In the genomic region with DNA sequence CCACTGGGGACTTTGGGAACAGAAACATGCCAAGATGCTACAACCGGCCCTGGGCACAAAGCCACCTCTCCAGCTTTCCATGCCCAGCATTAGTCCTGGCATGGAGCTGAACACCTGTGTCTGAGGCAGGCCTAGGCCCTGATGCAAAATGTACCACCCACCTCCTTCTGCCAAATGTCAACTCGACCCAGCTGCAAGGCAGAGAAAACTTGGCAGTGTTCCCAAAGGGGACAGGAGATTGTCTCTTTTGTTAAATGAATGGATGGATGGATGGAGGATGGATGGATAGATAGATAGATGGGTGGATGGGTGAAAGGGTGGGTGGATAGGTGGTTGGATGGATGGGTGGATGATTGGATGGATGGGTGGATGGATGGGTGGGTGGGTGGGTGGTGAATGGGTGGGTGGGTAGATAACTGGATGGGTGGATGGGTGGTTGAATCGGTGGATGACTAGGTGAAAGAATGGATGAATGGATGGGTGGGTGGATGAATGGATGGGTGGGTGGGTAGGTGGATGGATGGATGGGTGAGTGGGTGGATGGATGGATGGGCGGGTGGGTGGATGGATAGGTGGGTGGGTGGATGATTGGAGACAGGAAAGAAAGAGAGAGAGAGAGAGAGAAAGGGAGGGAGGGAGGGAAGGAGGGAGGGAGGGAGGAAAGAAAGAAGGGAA, we compare ENCODE assay signal across 13 cellular contexts.
DNase-seq lines count a peak whose midpoint lies in the region; ATAC-seq lines count a peak whose summit lies in the region.
"Had no signal": no experiment of that assay in that cellular context is flagged by ENCODE, and none has a peak within 500 bp of the region (broad histone marks: within the 10 kb centered on the region; RNA-seq: fewer than 3 reads in every experiment).

No MANE protein-coding gene starts in this region.

- H3K9ac ChIP-seq in neuronal stem cell (ENCODE audit: low read depth, low read length, poor library complexity): no peak overlapping the region

- H3K4me2 ChIP-seq in neuronal stem cell (ENCODE audit: insufficient read depth, low read length, poor library complexity, severe bottlenecking): no peak overlapping the region

- POLR2A ChIA-PET in T-cell (lab: Charles Lee): interaction anchor here in 1 of 2 donors (1.2 kb wide), 1 partner anchor 73 kb away, joined by 7 read pairs; a partner anchor contains a TSS

- H3K36me3 ChIP-seq in neuronal stem cell (replicated peaks in 1 of 2; ENCODE audit: control insufficient read depth in 2 of 2, insufficient read depth in 2 of 2, low read length in 2 of 2): no peaks in the 10 kb centered on the region
- H3K36me3 ChIP-seq: stomach had no signal

- peak overlapping the region; percentile 85 for H3K27ac Mint-ChIP-seq in T-helper 1 cell treated with Interleukin-12 subunit alpha and Interleukin-12 subunit beta and Interleukin-4 antibody, amounts not matched to agents 30 μg/mL and 1 μg/mL, for 36 hours
- peak overlapping the region; percentile 95 to 98 for H3K27ac Mint-ChIP-seq in T-cell
- no peak overlapping the region for H3K27ac Mint-ChIP-seq in activated T-cell treated with anti-CD3 and anti-CD28 coated beads, Interleukin-2, amount 50 U/mL, for 24 hours
- H3K27ac Mint-ChIP-seq: activated B cell treated with CpG ODN at 0.5 μM for 24 hours had no signal

- ATAC-seq in T-cell (replicated peaks in 1 of 4) (no peak), HG02798 (IDR thresholded peaks at IDR 0.05; ENCODE audit: poor library complexity, unreplicated experiment) (no peak)
- ATAC-seq: HCT116 had no signal

- H3K4me1 ChIP-seq in neuronal stem cell (ENCODE audit: control insufficient read depth in 2 of 2, insufficient read depth in 1 of 2, low read depth in 1 of 2, low read length in 2 of 2): peaks cover 22 to 24% of the 10 kb centered on the region in 2 donors

- no peak overlapping the region for H3K4ac ChIP-seq in neuronal stem cell (ENCODE audit: low read length)

- H4K8ac ChIP-seq in neuronal stem cell (ENCODE audit: low read depth, low read length): no peak overlapping the region

- H3K4me1 Mint-ChIP-seq in T-helper 1 cell treated with Interleukin-12 subunit alpha and Interleukin-12 subunit beta and Interleukin-4 antibody, amounts not matched to agents 30 μg/mL and 1 μg/mL, for 36 hours (ENCODE audit: low read depth): peaks cover 42% of the 10 kb centered on the region
- peaks cover 78 to 92% (median 84%) of the 10 kb centered on the region in 3 donors for H3K4me1 Mint-ChIP-seq in T-cell
- H3K4me1 Mint-ChIP-seq in activated T-cell treated with anti-CD3 and anti-CD28 coated beads, Interleukin-2, amount 50 U/mL, for 24 hours (ENCODE audit: low read depth): peaks cover 77% of the 10 kb centered on the region

- H3K27me3 ChIP-seq in neuronal stem cell (ENCODE audit: control insufficient read depth in 3 of 3, insufficient read depth in 3 of 3, low read depth in 1 of 3, low read length in 3 of 3): peaks cover 0 to 19% (median 4%) of the 10 kb centered on the region in 3 experiments

- H3K23ac ChIP-seq in neuronal stem cell (ENCODE audit: low read depth, low read length, poor library complexity): peak overlapping the region; percentile 0

- peaks cover 50% of the 10 kb centered on the region for H3K27me3 Mint-ChIP-seq in T-helper 1 cell treated with Interleukin-12 subunit alpha and Interleukin-12 subunit beta and Interleukin-4 antibody, amounts not matched to agents 30 μg/mL and 1 μg/mL, for 36 hours (ENCODE audit: low read depth)
- no peaks in the 10 kb centered on the region for H3K27me3 Mint-ChIP-seq in T-cell
- peaks cover 5% of the 10 kb centered on the region for H3K27me3 Mint-ChIP-seq in activated T-cell treated with anti-CD3 and anti-CD28 coated beads, Interleukin-2, amount 50 U/mL, for 24 hours

- peak overlapping the region; percentile 72 for H2BK15ac ChIP-seq in neuronal stem cell (ENCODE audit: low read length)

- peaks cover 1% of the 10 kb centered on the region for H3K36me3 Mint-ChIP-seq in T-helper 1 cell treated with Interleukin-12 subunit alpha and Interleukin-12 subunit beta and Interleukin-4 antibody, amounts not matched to agents 30 μg/mL and 1 μg/mL, for 36 hours (ENCODE audit: low read depth)
- H3K36me3 Mint-ChIP-seq in T-cell: no peaks in the 10 kb centered on the region
- no peaks in the 10 kb centered on the region for H3K36me3 Mint-ChIP-seq in activated T-cell treated with anti-CD3 and anti-CD28 coated beads, Interleukin-2, amount 50 U/mL, for 24 hours (ENCODE audit: low read depth)

- H3K14ac ChIP-seq in neuronal stem cell (ENCODE audit: low read length): no peak overlapping the region

- H4K91ac ChIP-seq in neuronal stem cell (ENCODE audit: low read depth, low read length, poor library complexity): no peak overlapping the region

- no peak overlapping the region for H2BK5ac ChIP-seq in neuronal stem cell (ENCODE audit: low read length)

- no peak overlapping the region for H3K27ac ChIP-seq in neuronal stem cell (replicated peaks; ENCODE audit: low read length)

- H2BK120ac ChIP-seq in neuronal stem cell (ENCODE audit: low read depth, low read length): no peak overlapping the region

- peak overlapping the region; percentile 41 for H2BK12ac ChIP-seq in neuronal stem cell (ENCODE audit: low read length)

- H3K79me1 ChIP-seq in neuronal stem cell (ENCODE audit: low read depth, low read length): no peaks in the 10 kb centered on the region

- H3K9me3 ChIP-seq in neuronal stem cell (replicated peaks in 1 of 2; ENCODE audit: control insufficient read depth in 2 of 2, insufficient read depth in 1 of 2, low read depth in 1 of 2, low read length in 2 of 2): no peaks in the 10 kb centered on the region
- H3K9me3 ChIP-seq: stomach had no signal

- no peak overlapping the region for H2AFZ ChIP-seq in neuronal stem cell (ENCODE audit: low read length)

- peak overlapping the region; percentile 23 for H2AK5ac ChIP-seq in neuronal stem cell (ENCODE audit: low read depth, low read length)

- H3K4me3 Mint-ChIP-seq in T-helper 1 cell treated with Interleukin-12 subunit alpha and Interleukin-12 subunit beta and Interleukin-4 antibody, amounts not matched to agents 30 μg/mL and 1 μg/mL, for 36 hours: no peak overlapping the region
- H3K4me3 Mint-ChIP-seq in T-cell: no peak overlapping the region
- no peak overlapping the region for H3K4me3 Mint-ChIP-seq in activated T-cell treated with anti-CD3 and anti-CD28 coated beads, Interleukin-2, amount 50 U/mL, for 24 hours
- H3K4me3 Mint-ChIP-seq: activated B cell treated with CpG ODN at 0.5 μM for 24 hours had no signal

- H3K9me3 Mint-ChIP-seq in T-helper 1 cell treated with Interleukin-12 subunit alpha and Interleukin-12 subunit beta and Interleukin-4 antibody, amounts not matched to agents 30 μg/mL and 1 μg/mL, for 36 hours: no peaks in the 10 kb centered on the region
- no peaks in the 10 kb centered on the region for H3K9me3 Mint-ChIP-seq in T-cell
- H3K9me3 Mint-ChIP-seq in activated T-cell treated with anti-CD3 and anti-CD28 coated beads, Interleukin-2, amount 50 U/mL, for 24 hours: no peaks in the 10 kb centered on the region
- H3K9me3 Mint-ChIP-seq: activated B cell treated with CpG ODN at 0.5 μM for 24 hours had no signal

- DNase-seq in T-helper 1 cell: no peak
- peak; percentile 36 for DNase-seq in NCI-H1092 treated with DMSO at 0.1 percent for 48 hours (lab: John Stamatoyannopoulos, UW)
- DNase-seq in T-cell: no peak
- DNase-seq in neuronal stem cell (ENCODE audit: low spot score): no peak
- no peak for DNase-seq in activated T-cell treated with anti-CD3 and anti-CD28 coated beads, Interleukin-2, amount 50 U/mL, for 24 hours
- no peak for DNase-seq in activated CD4-positive, alpha-beta T cell treated with anti-CD3 and anti-CD28 coated beads for 1 hour
- DNase-seq: activated B cell treated with CpG ODN at 0.5 μM for 24 hours, NCI-H2107, stomach had no signal

- H3K4me3 ChIP-seq in neuronal stem cell (ENCODE audit: low read length in 2 of 2): no peak overlapping the region
- H3K4me3 ChIP-seq: skin epidermis, stomach had no signal

- no CpG with 5 or more reads among the region's 4 CpGs for WGBS in neuronal stem cell (ENCODE audit: extremely low coverage in 2 of 2, insufficient read length in 2 of 2, insufficient replicate concordance in 1 of 2), 2 donors

- no peak overlapping the region for H3K18ac ChIP-seq in neuronal stem cell (ENCODE audit: low read length)

- CTCF ChIA-PET in T-cell (lab: Charles Lee): interaction anchor here in 1 of 2 donors (0.7 kb wide), 1 partner anchor 946 kb away, joined by 5 read pairs; no protein-coding TSS in a partner anchor
